ENCODE assay signal across 31 cellular contexts in the genomic region with DNA sequence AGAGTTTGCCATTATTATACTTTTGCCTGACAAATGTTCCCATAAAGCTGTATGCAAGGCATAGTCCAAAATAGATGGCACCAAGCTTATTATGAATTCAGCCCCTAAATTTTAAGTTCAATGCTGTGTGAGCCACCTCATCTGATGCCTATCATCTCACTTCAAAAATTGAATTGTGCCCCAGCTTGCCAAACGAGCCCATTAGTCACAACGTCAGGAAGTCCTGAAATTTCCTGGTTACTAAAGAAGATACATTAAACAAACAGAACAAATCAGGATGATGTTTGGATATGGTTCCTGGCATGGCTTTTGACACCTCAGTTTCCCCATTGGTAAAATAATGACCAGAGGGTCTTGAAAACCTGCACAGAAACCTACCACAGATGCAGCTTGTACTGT.
DNase-seq lines count a peak whose midpoint lies in the region; ATAC-seq lines count a peak whose summit lies in the region.
"Had no signal": no experiment of that assay in that cellular context is flagged by ENCODE, and none has a peak within 500 bp of the region (broad histone marks: within the 10 kb centered on the region; RNA-seq: fewer than 3 reads in every experiment).

No MANE protein-coding gene starts in this region.

- H3K9ac ChIP-seq in mesenchymal stem cell (ENCODE audit: low read length), result no peak overlapping the region
- H3K9ac ChIP-seq: parathyroid adenoma, SK-N-SH had no signal

- no peak overlapping the region for H3K23ac ChIP-seq in mesenchymal stem cell (ENCODE audit: low read length in 2 of 2)

- peak overlapping the region; percentile 90 for H3K4me3 Mint-ChIP-seq in activated naive CD8-positive, alpha-beta T cell
- H3K4me3 Mint-ChIP-seq in activated naive CD8-positive, alpha-beta T cell treated with anti-CD3 and anti-CD28 coated beads, Interleukin-2, amount 50 U/mL, for 24 hours, result no peak overlapping the region
- H3K4me3 Mint-ChIP-seq: activated CD8-positive, alpha-beta T cell treated with anti-CD3 and anti-CD28 coated beads for 36 hours; nephron progenitor cell; stimulated activated naive CD8-positive, alpha-beta T cell treated with anti-CD3 and anti-CD28 coated beads, Interleukin-15, Interleukin-2, amounts not matched to agents 100 ng/mL and 50 ng/mL, for 24 hours had no signal

- WGBS in mesenchymal stem cell, result 67% methylated on average over 2 of the region's 2 CpGs

- no peaks in the 10 kb centered on the region for H3K4me1 ChIP-seq in mesenchymal stem cell (ENCODE audit: control insufficient read depth, insufficient read depth, low read depth, low read length)
- H3K4me1 ChIP-seq: ascending aorta, colonic mucosa, parathyroid adenoma, testis had no signal

- peaks cover 15% of the 10 kb centered on the region for H3K4me1 Mint-ChIP-seq in activated naive CD8-positive, alpha-beta T cell (ENCODE audit: low read depth)
- H3K4me1 Mint-ChIP-seq in activated naive CD8-positive, alpha-beta T cell treated with anti-CD3 and anti-CD28 coated beads, Interleukin-2, amount 50 U/mL, for 24 hours, result peaks cover 12% of the 10 kb centered on the region

- H2AFZ ChIP-seq in mesenchymal stem cell (ENCODE audit: low read depth, low read length), result no peak overlapping the region
- H2AFZ ChIP-seq: parathyroid adenoma had no signal

- peak overlapping the region in 1 of 2 experiments; percentile 62 for H2BK12ac ChIP-seq in mesenchymal stem cell (ENCODE audit: low read length in 2 of 2)

- H3K18ac ChIP-seq in mesenchymal stem cell (ENCODE audit: low read depth in 1 of 2, low read length in 2 of 2), result peak overlapping the region; percentile 47 to 61

- no peak overlapping the region for H2BK5ac ChIP-seq in mesenchymal stem cell (ENCODE audit: low read depth, low read length, poor library complexity, severe bottlenecking)

- ATAC-seq in activated naive CD8-positive, alpha-beta T cell treated with anti-CD3 and anti-CD28 coated beads, Interleukin-2, amount 50 U/mL, for 24 hours, result no peak
- ATAC-seq in GM19467 (IDR thresholded peaks at IDR 0.05; ENCODE audit: unreplicated experiment) (no peak), HG02623 (IDR thresholded peaks at IDR 0.05; ENCODE audit: unreplicated experiment) (no peak)
- ATAC-seq: activated CD4-positive, CD25-positive, alpha-beta regulatory T cell treated with anti-CD3 and anti-CD28 coated beads, Interleukin-2, amount 50 U/mL, for 24 hours; activated CD8-positive, alpha-beta T cell treated with anti-CD3 and anti-CD28 coated beads for 36 hours; K562 had no signal

- H4K91ac ChIP-seq in mesenchymal stem cell (ENCODE audit: low read length), result no peak overlapping the region

- DNase-seq in activated naive CD8-positive, alpha-beta T cell treated with anti-CD3 and anti-CD28 coated beads, Interleukin-2, amount 50 U/mL, for 24 hours, result no peak
- DNase-seq in dermis blood vessel endothelial cell (peak; percentile 72), mesenchymal stem cell (no peak), activated gamma-delta T cell treated with Interleukin-2 at 50 U/mL for 16 hours (no peak), NCI-H2081 treated with DMSO at 0.1 percent for 48 hours (lab: John Stamatoyannopoulos, UW) (no peak)
- DNase-seq: activated CD8-positive, alpha-beta memory T cell treated with anti-CD3 and anti-CD28 coated beads, Interleukin-2, amount 50 U/mL, for 48 hours; activated CD8-positive, alpha-beta T cell treated with anti-CD3 and anti-CD28 coated beads for 36 hours; CD4-positive, CD25-positive, alpha-beta regulatory T cell; effector memory CD4-positive, alpha-beta T cell; GOT3; NCI-H1092 treated with DMSO at 0.1 percent for 48 hours; NCI-H1694 treated with DMSO at 0.1 percent for 48 hours; NK-92 treated with Interleukin-12 subunit alpha and Interleukin-12 subunit beta, amount 100 ng/mL, for 24 hours; SK-N-SH; stimulated activated CD4-positive, alpha-beta T cell treated with anti-CD3 and anti-CD28 coated beads, Interleukin-2, amount 100 ng/mL, for 24 hours had no signal

- no peak overlapping the region for H2AK5ac ChIP-seq in mesenchymal stem cell (ENCODE audit: low read length, severe bottlenecking)

- no peaks in the 10 kb centered on the region for H3K27me3 Mint-ChIP-seq in activated naive CD8-positive, alpha-beta T cell
- peaks cover 6% of the 10 kb centered on the region for H3K27me3 Mint-ChIP-seq in activated naive CD8-positive, alpha-beta T cell treated with anti-CD3 and anti-CD28 coated beads, Interleukin-2, amount 50 U/mL, for 24 hours
- H3K27me3 Mint-ChIP-seq: activated naive CD4-positive, alpha-beta T cell treated with anti-CD3 and anti-CD28 coated beads, Interleukin-2, amount 50 U/mL, for 24 hours had no signal

- H3K27me3 ChIP-seq in mesenchymal stem cell (ENCODE audit: control insufficient read depth in 1 of 2, insufficient read depth in 1 of 2, low read length in 2 of 2), result peaks cover 8 to 22% of the 10 kb centered on the region in 2 experiments
- H3K27me3 ChIP-seq: ascending aorta, cardiac muscle cell, colonic mucosa, testis had no signal

- H3K9me3 Mint-ChIP-seq in activated naive CD8-positive, alpha-beta T cell (ENCODE audit: low read depth), result no peaks in the 10 kb centered on the region
- no peaks in the 10 kb centered on the region for H3K9me3 Mint-ChIP-seq in activated naive CD8-positive, alpha-beta T cell treated with anti-CD3 and anti-CD28 coated beads, Interleukin-2, amount 50 U/mL, for 24 hours
- H3K9me3 Mint-ChIP-seq: activated CD8-positive, alpha-beta T cell treated with anti-CD3 and anti-CD28 coated beads for 36 hours; activated naive CD4-positive, alpha-beta T cell treated with anti-CD3 and anti-CD28 coated beads, Interleukin-2, amount 50 U/mL, for 24 hours; activated T-helper 2 cell treated with anti-CD3 and anti-CD28 coated beads, Interferon-gamma antibody, Interleukin-2, Interleukin-4, amounts not matched to agents 10 μg/mL and 5 μg/mL and 100 μg/mL, durations not matched to agents 14 hours and 24 hours and 36 hours; nephron progenitor cell; stimulated activated naive CD8-positive, alpha-beta T cell treated with anti-CD3 and anti-CD28 coated beads, Interleukin-15, Interleukin-2, amounts not matched to agents 100 ng/mL and 50 ng/mL, for 24 hours; T-helper 1 cell treated with Interleukin-12 subunit alpha and Interleukin-12 subunit beta and Interleukin-4 antibody, amounts not matched to agents 30 μg/mL and 1 μg/mL, for 36 hours had no signal

- no peaks in the 10 kb centered on the region for H3K36me3 Mint-ChIP-seq in activated naive CD8-positive, alpha-beta T cell
- no peaks in the 10 kb centered on the region for H3K36me3 Mint-ChIP-seq in activated naive CD8-positive, alpha-beta T cell treated with anti-CD3 and anti-CD28 coated beads, Interleukin-2, amount 50 U/mL, for 24 hours (ENCODE audit: low read depth)
- H3K36me3 Mint-ChIP-seq: activated naive CD4-positive, alpha-beta T cell treated with anti-CD3 and anti-CD28 coated beads, Interleukin-2, amount 50 U/mL, for 24 hours; CD4-positive, CD25-positive, alpha-beta regulatory T cell had no signal

- H3K4me3 ChIP-seq in mesenchymal stem cell (ENCODE audit: insufficient read depth in 1 of 2, low read depth in 1 of 2, low read length in 2 of 2), result no peak overlapping the region
- H3K4me3 ChIP-seq: ascending aorta, cardiac muscle cell, K562, testis had no signal

- H3K27ac ChIP-seq in mesenchymal stem cell (ENCODE audit: low read length, poor library complexity, severe bottlenecking), result no peak overlapping the region
- H3K27ac ChIP-seq: ascending aorta, cardiac muscle cell, colonic mucosa, testis had no signal

- no peak overlapping the region for H2BK15ac ChIP-seq in mesenchymal stem cell (ENCODE audit: low read depth, poor library complexity, severe bottlenecking)

- H2BK120ac ChIP-seq in mesenchymal stem cell (ENCODE audit: low read depth, low read length), result peak overlapping the region; percentile 58

- no peak overlapping the region for H3K14ac ChIP-seq in mesenchymal stem cell (ENCODE audit: low read length in 2 of 2)

- no peaks in the 10 kb centered on the region for H3K9me3 ChIP-seq in mesenchymal stem cell (ENCODE audit: control insufficient read depth, low read length)
- H3K9me3 ChIP-seq: ascending aorta, colonic mucosa, SK-N-SH, spleen, testis had no signal

- H3K79me1 ChIP-seq in mesenchymal stem cell (replicated peaks; ENCODE audit: low read length, poor library complexity, severe bottlenecking), result no peaks in the 10 kb centered on the region

- H3K4ac ChIP-seq in mesenchymal stem cell (ENCODE audit: low read depth in 1 of 2, low read length in 2 of 2), result peak overlapping the region; percentile 13 to 75

- H3K36me3 ChIP-seq in mesenchymal stem cell (ENCODE audit: control insufficient read depth in 1 of 2, insufficient read depth in 2 of 2, low read depth in 1 of 2, low read length in 2 of 2), result no peaks in the 10 kb centered on the region
- H3K36me3 ChIP-seq: ascending aorta, cardiac muscle cell, colonic mucosa, spleen had no signal

- no peak overlapping the region for H3K4me2 ChIP-seq in mesenchymal stem cell (ENCODE audit: low read length, poor library complexity, severe bottlenecking)

- H3K27ac Mint-ChIP-seq in activated naive CD8-positive, alpha-beta T cell, result no peak overlapping the region
- H3K27ac Mint-ChIP-seq in activated naive CD8-positive, alpha-beta T cell treated with anti-CD3 and anti-CD28 coated beads, Interleukin-2, amount 50 U/mL, for 24 hours, result no peak overlapping the region
- H3K27ac Mint-ChIP-seq: activated CD8-positive, alpha-beta T cell treated with anti-CD3 and anti-CD28 coated beads for 36 hours; activated naive CD4-positive, alpha-beta T cell treated with anti-CD3 and anti-CD28 coated beads, Interleukin-2, amount 50 U/mL, for 24 hours; activated T-helper 2 cell treated with anti-CD3 and anti-CD28 coated beads, Interferon-gamma antibody, Interleukin-2, Interleukin-4, amounts not matched to agents 10 μg/mL and 5 μg/mL and 100 μg/mL, durations not matched to agents 14 hours and 24 hours and 36 hours; nephron progenitor cell; stimulated activated naive CD8-positive, alpha-beta T cell treated with anti-CD3 and anti-CD28 coated beads, Interleukin-15, Interleukin-2, amounts not matched to agents 100 ng/mL and 50 ng/mL, for 24 hours; T-helper 1 cell treated with Interleukin-12 subunit alpha and Interleukin-12 subunit beta and Interleukin-4 antibody, amounts not matched to agents 30 μg/mL and 1 μg/mL, for 36 hours had no signal

- no peak overlapping the region for H4K8ac ChIP-seq in mesenchymal stem cell (ENCODE audit: low read length)
